In the genomic region with DNA sequence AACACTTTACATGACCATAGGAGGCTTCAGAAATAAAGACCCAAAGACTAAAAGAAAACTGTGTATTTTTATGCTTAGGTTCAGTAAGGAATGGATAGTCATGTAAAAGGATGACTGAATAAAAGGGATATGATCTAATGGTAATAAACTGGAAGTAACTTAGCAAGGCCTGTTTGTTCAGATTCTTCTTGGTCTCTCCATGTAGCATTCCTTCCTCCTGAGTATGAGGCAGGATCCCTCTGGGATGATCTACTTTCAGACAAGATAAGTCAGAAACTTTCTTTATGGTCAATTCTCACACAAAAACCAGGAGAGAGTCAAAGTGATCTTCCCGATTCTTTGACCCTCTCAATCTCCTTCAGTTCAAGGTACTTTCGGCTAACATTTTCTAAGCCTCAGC, we compare ENCODE assay signal across 2 cellular contexts.
TF ChIP-seq lines count a peak whose summit lies in the region.

No MANE protein-coding gene starts in this region.

TF ChIP-seq in SK-N-SH, 30 proteins besides CTCF, POLR2A, EP300 and RAD21:
- TF ChIP-seq TAF1 (IDR thresholded peaks at IDR 0.05; ENCODE audit: borderline replicate concordance, low read depth, low read length) (no peak), FOXJ3 (CRISPR knock-in tag; IDR thresholded peaks at IDR 0.05) (no peak), MEF2A (IDR thresholded peaks at IDR 0.05; ENCODE audit: borderline replicate concordance, low read depth) (no peak), FOXM1 (IDR thresholded peaks at IDR 0.05; ENCODE audit: low read depth) (no peak), GATA2 (CRISPR knock-in tag; IDR thresholded peaks at IDR 0.05) (no peak), NFIC (IDR thresholded peaks at IDR 0.05; ENCODE audit: borderline replicate concordance) (no peak), YY1 (IDR thresholded peaks at IDR 0.05; ENCODE audit: low read depth) (no peak), GABPA (IDR thresholded peaks at IDR 0.05; ENCODE audit: low read depth) (no peak), RFX5 (IDR thresholded peaks at IDR 0.05; ENCODE audit: low read length) (no peak)
- TF ChIP-seq, protein P1, sequence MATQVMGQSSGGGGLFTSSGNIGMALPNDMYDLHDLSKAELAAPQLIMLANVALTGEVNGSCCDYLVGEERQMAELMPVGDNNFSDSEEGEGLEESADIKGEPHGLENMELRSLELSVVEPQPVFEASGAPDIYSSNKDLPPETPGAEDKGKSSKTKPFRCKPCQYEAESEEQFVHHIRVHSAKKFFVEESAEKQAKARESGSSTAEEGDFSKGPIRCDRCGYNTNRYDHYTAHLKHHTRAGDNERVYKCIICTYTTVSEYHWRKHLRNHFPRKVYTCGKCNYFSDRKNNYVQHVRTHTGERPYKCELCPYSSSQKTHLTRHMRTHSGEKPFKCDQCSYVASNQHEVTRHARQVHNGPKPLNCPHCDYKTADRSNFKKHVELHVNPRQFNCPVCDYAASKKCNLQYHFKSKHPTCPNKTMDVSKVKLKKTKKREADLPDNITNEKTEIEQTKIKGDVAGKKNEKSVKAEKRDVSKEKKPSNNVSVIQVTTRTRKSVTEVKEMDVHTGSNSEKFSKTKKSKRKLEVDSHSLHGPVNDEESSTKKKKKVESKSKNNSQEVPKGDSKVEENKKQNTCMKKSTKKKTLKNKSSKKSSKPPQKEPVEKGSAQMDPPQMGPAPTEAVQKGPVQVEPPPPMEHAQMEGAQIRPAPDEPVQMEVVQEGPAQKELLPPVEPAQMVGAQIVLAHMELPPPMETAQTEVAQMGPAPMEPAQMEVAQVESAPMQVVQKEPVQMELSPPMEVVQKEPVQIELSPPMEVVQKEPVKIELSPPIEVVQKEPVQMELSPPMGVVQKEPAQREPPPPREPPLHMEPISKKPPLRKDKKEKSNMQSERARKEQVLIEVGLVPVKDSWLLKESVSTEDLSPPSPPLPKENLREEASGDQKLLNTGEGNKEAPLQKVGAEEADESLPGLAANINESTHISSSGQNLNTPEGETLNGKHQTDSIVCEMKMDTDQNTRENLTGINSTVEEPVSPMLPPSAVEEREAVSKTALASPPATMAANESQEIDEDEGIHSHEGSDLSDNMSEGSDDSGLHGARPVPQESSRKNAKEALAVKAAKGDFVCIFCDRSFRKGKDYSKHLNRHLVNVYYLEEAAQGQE (IDR thresholded peaks at IDR 0.05; ENCODE audit: low read depth, low read length): no peak
- TF ChIP-seq, protein P2, sequence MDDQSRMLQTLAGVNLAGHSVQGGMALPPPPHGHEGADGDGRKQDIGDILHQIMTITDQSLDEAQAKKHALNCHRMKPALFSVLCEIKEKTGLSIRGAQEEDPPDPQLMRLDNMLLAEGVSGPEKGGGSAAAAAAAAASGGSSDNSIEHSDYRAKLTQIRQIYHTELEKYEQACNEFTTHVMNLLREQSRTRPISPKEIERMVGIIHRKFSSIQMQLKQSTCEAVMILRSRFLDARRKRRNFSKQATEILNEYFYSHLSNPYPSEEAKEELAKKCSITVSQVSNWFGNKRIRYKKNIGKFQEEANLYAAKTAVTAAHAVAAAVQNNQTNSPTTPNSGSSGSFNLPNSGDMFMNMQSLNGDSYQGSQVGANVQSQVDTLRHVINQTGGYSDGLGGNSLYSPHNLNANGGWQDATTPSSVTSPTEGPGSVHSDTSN (IDR thresholded peaks at IDR 0.05): no peak
- TF ChIP-seq, protein P3, sequence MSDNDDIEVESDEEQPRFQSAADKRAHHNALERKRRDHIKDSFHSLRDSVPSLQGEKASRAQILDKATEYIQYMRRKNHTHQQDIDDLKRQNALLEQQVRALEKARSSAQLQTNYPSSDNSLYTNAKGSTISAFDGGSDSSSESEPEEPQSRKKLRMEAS (IDR thresholded peaks at IDR 0.05; ENCODE audit: low read depth): no peak

TF ChIP-seq in SK-N-SH treated with all-trans-retinoic acid at 6 μM for 48 hours, 23 proteins besides CTCF, POLR2A, EP300 and RAD21 (continued from another document):
- no peak for TF ChIP-seq TOX (CRISPR knock-in tag; IDR thresholded peaks at IDR 0.05; ENCODE audit: borderline replicate concordance)
